ENCODE assay signal across 25 cellular contexts in the genomic region with DNA sequence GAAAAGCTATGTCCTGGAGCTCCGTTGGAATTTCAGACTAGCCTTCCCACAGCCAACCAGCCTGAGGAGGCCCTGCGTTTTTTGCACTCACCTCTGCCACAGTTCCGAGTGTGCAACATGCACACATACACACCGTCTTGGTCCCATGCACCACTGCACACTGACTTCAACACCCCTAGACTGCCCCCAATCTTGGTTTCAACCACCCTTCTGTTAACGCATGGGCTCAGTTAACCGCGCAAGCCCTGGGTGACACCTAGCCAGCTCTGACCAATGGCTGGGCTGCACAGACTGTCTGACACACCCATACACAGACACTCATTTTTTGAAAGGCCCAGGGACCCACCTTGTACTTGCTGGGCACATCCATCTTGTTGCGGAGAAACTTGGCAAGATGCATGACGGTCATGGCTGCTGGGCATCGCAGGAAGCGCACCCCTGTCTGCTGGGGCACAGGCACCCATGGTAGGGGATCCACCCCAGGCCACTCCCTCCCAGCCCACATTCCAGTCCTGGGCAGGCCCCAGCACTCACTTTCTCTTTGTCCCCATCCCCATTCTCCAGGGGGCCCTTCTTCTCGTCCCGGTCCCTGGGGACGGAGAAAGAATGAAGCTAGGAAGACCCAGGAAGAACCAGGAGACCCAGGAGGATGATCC.
"Had no signal": no experiment of that assay in that cellular context is flagged by ENCODE, and none has a peak within 500 bp of the region (broad histone marks: within the 10 kb centered on the region; RNA-seq: fewer than 3 reads in every experiment).

No MANE protein-coding gene starts in this region.

- H3K9me3 Mint-ChIP-seq: central memory CD8-positive, alpha-beta T cell; natural killer cell treated with Interleukin-12 subunit alpha and Interleukin-12 subunit beta and Interleukin-15 and Interleukin-18, amount 100 ng/mL, for 72 hours; T-cell; T-helper 2 cell treated with Interferon-gamma antibody and Interleukin-4, amounts not matched to agents 5 μg/mL and 100 μg/mL, for 36 hours had no signal

- H3K27ac Mint-ChIP-seq: activated naive CD8-positive, alpha-beta T cell; natural killer cell treated with Interleukin-12 subunit alpha and Interleukin-12 subunit beta and Interleukin-15 and Interleukin-18, amount 100 ng/mL, for 72 hours; progenitor cell of endocrine pancreas; T-cell; T-helper 2 cell treated with Interferon-gamma antibody and Interleukin-4, amounts not matched to agents 5 μg/mL and 100 μg/mL, for 36 hours had no signal

- ATAC-seq: activated CD4-positive, CD25-positive, alpha-beta regulatory T cell treated with anti-CD3 and anti-CD28 coated beads, Interleukin-2, amount 50 U/mL, for 24 hours; esophagus mucosa; gastrocnemius medialis; left ventricle myocardium superior; natural killer cell treated with Interleukin-12 subunit alpha and Interleukin-12 subunit beta and Interleukin-15 and Interleukin-18, amount 100 ng/mL, for 72 hours; stimulated activated naive CD8-positive, alpha-beta T cell treated with anti-CD3 and anti-CD28 coated beads, Interleukin-15, Interleukin-2, amounts not matched to agents 100 U/mL and 50 U/mL, for 24 hours; T-cell; upper lobe of right lung had no signal

- H3K4me3 ChIP-seq: adrenal gland, breast epithelium, gastrocnemius medialis, upper lobe of right lung had no signal

- H3K27me3 Mint-ChIP-seq: activated naive CD8-positive, alpha-beta T cell; natural killer cell treated with Interleukin-12 subunit alpha and Interleukin-12 subunit beta and Interleukin-15 and Interleukin-18, amount 100 ng/mL, for 72 hours; progenitor cell of endocrine pancreas had no signal

- H3K27ac ChIP-seq: adrenal gland, breast epithelium, gastrocnemius medialis, upper lobe of right lung, VCaP had no signal

- DNase-seq: activated CD4-positive, alpha-beta T cell treated with anti-CD3 and anti-CD28 coated beads, Interleukin-2, amount 50 U/mL, for 1 hour; activated gamma-delta T cell treated with Interleukin-2 at 50 U/mL for 16 hours; activated T-cell treated with anti-CD3 and anti-CD28 coated beads, Interleukin-2, amount 50 U/mL, for 1 hour; effector memory CD4-positive, alpha-beta T cell; gastrocnemius medialis; head of caudate nucleus; hypothalamus; left ventricle myocardium superior; mammary epithelial cell; occipital lobe; retina; stimulated activated CD4-positive, alpha-beta T cell treated with anti-CD3 and anti-CD28 coated beads, Interleukin-2, amount 100 ng/mL, for 48 hours; stimulated activated naive CD8-positive, alpha-beta T cell treated with anti-CD3 and anti-CD28 coated beads, Interleukin-15, Interleukin-2, amounts not matched to agents 100 U/mL and 50 U/mL, for 24 hours; T-cell; upper lobe of right lung had no signal

- H3K4me3 Mint-ChIP-seq: activated naive CD8-positive, alpha-beta T cell; central memory CD8-positive, alpha-beta T cell; natural killer cell treated with Interleukin-12 subunit alpha and Interleukin-12 subunit beta and Interleukin-15 and Interleukin-18, amount 100 ng/mL, for 72 hours; T-cell; T-helper 2 cell treated with Interferon-gamma antibody and Interleukin-4, amounts not matched to agents 5 μg/mL and 100 μg/mL, for 36 hours had no signal

- H3K36me3 Mint-ChIP-seq: activated naive CD8-positive, alpha-beta T cell; natural killer cell treated with Interleukin-12 subunit alpha and Interleukin-12 subunit beta and Interleukin-15 and Interleukin-18, amount 100 ng/mL, for 72 hours; T-cell had no signal
